Comparison of ENCODE assay signal across 8 cellular contexts in the genomic region with DNA sequence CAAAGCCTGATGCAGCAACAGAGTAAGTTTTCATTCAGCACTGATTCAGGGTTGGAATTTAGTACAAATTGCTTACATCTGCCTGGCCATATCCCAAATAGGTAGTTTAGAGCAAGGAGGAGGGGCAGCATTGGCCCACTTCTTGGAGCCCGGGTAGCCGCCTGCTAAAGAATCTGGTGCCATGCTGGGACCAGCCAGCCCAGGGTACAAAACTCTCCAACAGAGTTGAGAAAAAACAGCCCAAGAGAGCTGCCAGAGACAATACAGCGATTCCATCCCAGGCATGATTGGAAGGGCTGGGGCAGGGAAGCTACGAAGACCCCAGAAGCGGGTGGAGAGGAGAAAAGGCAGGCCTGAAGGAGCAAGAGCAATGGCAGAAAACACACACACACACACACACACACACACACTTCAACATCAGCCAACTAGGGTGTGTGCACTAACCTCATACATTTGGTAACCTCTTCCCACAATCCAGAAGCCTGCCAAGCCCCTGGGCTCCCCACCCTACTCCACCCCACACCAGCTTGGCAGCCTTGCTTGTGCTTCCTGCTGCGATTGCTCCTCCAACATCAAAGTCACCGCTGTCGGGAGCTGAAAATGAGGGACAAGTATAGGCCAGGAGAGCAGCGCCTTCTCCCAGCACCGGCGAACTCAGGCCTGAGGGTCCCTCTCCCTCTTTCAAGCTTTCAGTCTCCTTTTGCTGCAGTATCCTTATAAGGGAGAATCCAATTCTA. TPM values are rescaled to one million over a fixed set of nuclear protein-coding genes. Genes with fewer than 3 reads are reported as not detected.
A peak's percentile ranks its signal among the peaks of the same experiment; 100 is the strongest.
DNase-seq lines count a peak whose midpoint lies in the region; TF ChIP-seq lines count a peak whose summit lies in the region.

No MANE protein-coding gene starts in this region.

- peak overlapping the region; percentile 67 for H3K9ac ChIP-seq in trophoblast cell (ENCODE audit: low read length)

- no CpG with 5 or more reads among the region's 11 CpGs for WGBS in trophoblast cell (ENCODE audit: extremely low coverage, insufficient coverage, insufficient read length)

- peak overlapping the region; percentile 56 for H2AFZ ChIP-seq in trophoblast cell (ENCODE audit: insufficient read depth, low read length, poor library complexity)

- H4K91ac ChIP-seq in trophoblast cell (ENCODE audit: low read depth, low read length) = no peak overlapping the region

- H3K23ac ChIP-seq in trophoblast cell (ENCODE audit: low read length) = no peak overlapping the region

- H3K27ac ChIP-seq in trophoblast cell (ENCODE audit: low read depth, low read length) = peak overlapping the region; percentile 8

- H3K27ac Mint-ChIP-seq in activated naive CD4-positive, alpha-beta T cell treated with anti-CD3 and anti-CD28 coated beads, Interleukin-2, amount 50 U/mL, for 24 hours = peak overlapping the region; percentile 81

- peak overlapping the region; percentile 6 for H3K4ac ChIP-seq in trophoblast cell (ENCODE audit: low read depth, low read length)

- no peaks in the 10 kb centered on the region for H3K9me3 ChIP-seq in trophoblast cell (ENCODE audit: insufficient read depth, low read depth, low read length)

- H3K79me2 ChIP-seq in trophoblast cell (ENCODE audit: control insufficient read depth, insufficient read depth, low read length, poor library complexity) = peaks cover 7% of the 10 kb centered on the region

- H2BK120ac ChIP-seq in trophoblast cell (ENCODE audit: insufficient read depth, low read length, poor library complexity) = peak overlapping the region; percentile 10

- peak overlapping the region; percentile 59 for H3K14ac ChIP-seq in trophoblast cell (ENCODE audit: low read length)

- no peak overlapping the region for H4K8ac ChIP-seq in trophoblast cell (ENCODE audit: low read depth, low read length)

- H2AK5ac ChIP-seq in trophoblast cell (ENCODE audit: low read length) = peak overlapping the region; percentile 20

- peaks cover 18% of the 10 kb centered on the region for H3K79me1 ChIP-seq in trophoblast cell (ENCODE audit: low read length)

- H3K4me3 Mint-ChIP-seq in activated naive CD4-positive, alpha-beta T cell treated with anti-CD3 and anti-CD28 coated beads, Interleukin-2, amount 50 U/mL, for 24 hours = peak overlapping the region; percentile 90

- no peak overlapping the region for H2BK12ac ChIP-seq in trophoblast cell (ENCODE audit: low read length)

- no peaks in the 10 kb centered on the region for H3K9me3 Mint-ChIP-seq in activated naive CD4-positive, alpha-beta T cell treated with anti-CD3 and anti-CD28 coated beads, Interleukin-2, amount 50 U/mL, for 24 hours

- H3K36me3 ChIP-seq in trophoblast cell (ENCODE audit: control insufficient read depth in 1 of 2, insufficient read depth in 2 of 2, low read length in 2 of 2) = no peaks in the 10 kb centered on the region

- H3K27me3 Mint-ChIP-seq in activated naive CD4-positive, alpha-beta T cell treated with anti-CD3 and anti-CD28 coated beads, Interleukin-2, amount 50 U/mL, for 24 hours = no peaks in the 10 kb centered on the region

- peak overlapping the region; percentile 88 for H3K4me2 ChIP-seq in trophoblast cell (ENCODE audit: low read length)

- TF ChIP-seq POLR2A in NB4 (IDR thresholded peaks at IDR 0.05; ENCODE audit: extremely low read depth, insufficient read length) = no peak

- peak overlapping the region; percentile 38 for H3K18ac ChIP-seq in trophoblast cell (ENCODE audit: low read length)

- no peaks in the 10 kb centered on the region for H3K27me3 ChIP-seq in trophoblast cell (ENCODE audit: insufficient read depth, low read length)

- in situ Hi-C loops in G401 (cut with HindIII; ENCODE audit: low sequenced_read_pairs) = no loop called here
- in situ Hi-C loops in GM13977 (cut with MboI; ENCODE audit: low pct_unique_long_range_greater_than_20kb, low sequenced_read_pairs, unreplicated experiment) = no loop called here

- H4K12ac ChIP-seq in trophoblast cell (ENCODE audit: low read depth, low read length) = no peak overlapping the region

- intact Hi-C loops in cardiac septum (cut with DNase I) = loop anchor here (1.0 kb wide), 1 partner anchor 11 kb away; no protein-coding TSS in a partner anchor

- DNase-seq in GF-D8 (lab: John Stamatoyannopoulos, UW) = peak; percentile 45
- DNase-seq in NB4 (ENCODE audit: low read depth) = no peak
- DNase-seq in cardiac septum (ENCODE audit: low spot score) = peak; percentile 83
- DNase-seq in trophoblast cell = peak in 1 of 2 donors; percentile 42
- DNase-seq in NAMALWA (ENCODE audit: low spot score) = no peak
- no peak for DNase-seq in G401 (ENCODE audit: low spot score)
- DNase-seq in GM13977 (ENCODE audit: low spot score) = no peak

- peaks cover 63% of the 10 kb centered on the region for H3K4me1 Mint-ChIP-seq in activated naive CD4-positive, alpha-beta T cell treated with anti-CD3 and anti-CD28 coated beads, Interleukin-2, amount 50 U/mL, for 24 hours

- H3K4me3 ChIP-seq in NB4 (ENCODE audit: low read depth, low read length) (peak overlapping the region; percentile 80), trophoblast cell (ENCODE audit: low read depth, low read length) (peak overlapping the region; percentile 79)

- H3K4me1 ChIP-seq in trophoblast cell (ENCODE audit: control insufficient read depth in 1 of 2, insufficient read depth in 2 of 2, low read length in 2 of 2) = peaks cover 12 to 13% of the 10 kb centered on the region in 2 experiments

- H2BK5ac ChIP-seq in trophoblast cell (ENCODE audit: low read depth, low read length, poor library complexity) = peak overlapping the region; percentile 35

- H3K36me3 Mint-ChIP-seq in activated naive CD4-positive, alpha-beta T cell treated with anti-CD3 and anti-CD28 coated beads, Interleukin-2, amount 50 U/mL, for 24 hours = peaks cover 2% of the 10 kb centered on the region

- TF ChIP-seq CTCF in NB4 (IDR thresholded peaks at IDR 0.05; ENCODE audit: low read depth, low read length) (no peak), GM13977 (IDR thresholded peaks at IDR 0.05; ENCODE audit: extremely low read depth, insufficient read depth, missing control alignments) (no peak)

RNA-seq across cellular contexts. Expression of a gene that starts 1.3 kb away (rescaled TPM):
- total RNA-seq in cardiac septum = 28.8 TPM
- polyA plus RNA-seq in trophoblast cell (2013) = 18.1 and 20.1 TPM in 2 replicates
- 22.1 and 23.6 TPM in 2 replicates for total RNA-seq in G401 (2014; rRNA removed; shearing (Covaris generic))

RNA-seq across cellular contexts. Expression of a gene that starts 22.9 kb away (rescaled TPM):
- total RNA-seq in cardiac septum = 59.2 TPM
- polyA plus RNA-seq in trophoblast cell (2013) = 16.1 and 17.2 TPM in 2 replicates
- 6.1 and 7.7 TPM in 2 replicates for total RNA-seq in G401 (2014; rRNA removed; shearing (Covaris generic))

Comparison
In these comparisons a context has a peak if more than half of its experiments do, and no peak if none do; other contexts are left out.
1. DNase-seq: peak in GF-D8 (single experiment) and cardiac septum (single experiment); none in NB4 (single experiment), NAMALWA (single experiment), G401 (single experiment) and GM13977 (single experiment).